Comparison of ENCODE assay signal across 18 cellular contexts in the genomic region with DNA sequence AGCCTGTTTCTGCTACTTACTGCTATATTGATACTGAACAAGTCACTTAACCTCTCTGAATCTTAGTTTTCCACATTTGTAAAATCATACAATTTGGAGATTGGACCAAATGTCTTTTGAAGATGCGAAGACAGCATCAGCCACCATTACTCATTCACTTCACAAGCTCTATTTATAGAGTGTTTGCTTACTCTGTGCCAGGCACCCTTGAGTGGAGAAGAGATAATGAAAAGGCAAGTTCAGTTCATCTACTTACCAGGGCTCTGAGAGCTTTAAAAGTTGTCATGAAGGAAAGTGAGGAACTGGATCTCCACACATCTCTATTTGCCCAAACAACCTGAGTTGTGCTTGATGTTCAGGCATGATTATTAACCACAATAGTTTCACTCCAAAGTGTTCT.
DNase-seq lines count a peak whose midpoint lies in the region; ATAC-seq and TF ChIP-seq lines count a peak whose summit lies in the region.
"Had no signal": no experiment of that assay in that cellular context is flagged by ENCODE, and none has a peak within 500 bp of the region (broad histone marks: within the 10 kb centered on the region; RNA-seq: fewer than 3 reads in every experiment).

No MANE protein-coding gene starts in this region.

- H3K27me3 Mint-ChIP-seq in activated CD4-positive, alpha-beta memory T cell treated with anti-CD3 and anti-CD28 coated beads for 36 hours = peaks cover 2% of the 10 kb centered on the region
- H3K27me3 Mint-ChIP-seq: B cell; stimulated activated naive CD8-positive, alpha-beta T cell treated with anti-CD3 and anti-CD28 coated beads, Interleukin-15, amount 100 ng/mL, for 72 hours had no signal

- POLR2A ChIA-PET in activated CD4-positive, alpha-beta memory T cell treated with anti-CD3 and anti-CD28 coated beads for 36 hours (lab: Charles Lee) = no interaction called here

- H3K4me3 ChIP-seq in adipocyte (ENCODE audit: low read length) (no peak overlapping the region), cardiac muscle cell (no peak overlapping the region), osteoblast (ENCODE audit: insufficient read depth, low read length) (no peak overlapping the region)
- H3K4me3 ChIP-seq: A549, breast epithelium, hepatocyte had no signal

- H3K36me3 ChIP-seq in adipocyte (ENCODE audit: control insufficient read depth, insufficient read depth, low read length, severe bottlenecking) (no peaks in the 10 kb centered on the region), cardiac muscle cell (no peaks in the 10 kb centered on the region), osteoblast (ENCODE audit: insufficient read depth, low read length) (no peaks in the 10 kb centered on the region)
- H3K36me3 ChIP-seq: breast epithelium, WERI-Rb-1 had no signal

- DNase-seq in adipocyte (ENCODE audit: low read depth) (no peak), cardiac muscle cell (ENCODE audit: low read depth in 1 of 2, low spot score in 1 of 2) (peak in 1 of 2 donors; percentile 9), osteoblast (ENCODE audit: insufficient read length, low spot score, missing footprints) (no peak), DMS79 (lab: John Stamatoyannopoulos, UW) (no peak), kidney glomerular epithelial cell (lab: John Stamatoyannopoulos, UW) (no peak)
- no peak for DNase-seq in activated CD4-positive, alpha-beta memory T cell treated with anti-CD3 and anti-CD28 coated beads for 36 hours
- DNase-seq: activated naive CD8-positive, alpha-beta T cell treated with anti-CD3 and anti-CD28 coated beads, Interleukin-2, amount 10 ng/mL, durations not matched to agents 7 days and 5 days; NCI-H1092 treated with DMSO at 0.1 percent for 48 hours; NCI-H2029; stimulated activated CD4-positive, alpha-beta T cell treated with anti-CD3 and anti-CD28 coated beads, Interleukin-12 subunit alpha, Interleukin-12 subunit beta, amount 100 ng/mL, for 4 hours had no signal

- peak overlapping the region; percentile 47 for H3K9ac ChIP-seq in adipocyte (ENCODE audit: low read length)

- ATAC-seq in GM18502 (IDR thresholded peaks at IDR 0.05; ENCODE audit: poor library complexity, unreplicated experiment) = peak; percentile 13
- ATAC-seq in GM21619 (IDR thresholded peaks at IDR 0.05; ENCODE audit: unreplicated experiment) = no peak
- ATAC-seq: stimulated activated naive CD8-positive, alpha-beta T cell treated with anti-CD3 and anti-CD28 coated beads, Interleukin-15, amount 100 ng/mL, for 72 hours had no signal

- no peak overlapping the region for H3K27ac Mint-ChIP-seq in activated CD4-positive, alpha-beta memory T cell treated with anti-CD3 and anti-CD28 coated beads for 36 hours
- H3K27ac Mint-ChIP-seq: activated naive CD8-positive, alpha-beta T cell treated with anti-CD3 and anti-CD28 coated beads, Interleukin-2, amount 10 ng/mL, durations not matched to agents 7 days and 5 days; B cell; stimulated activated naive CD8-positive, alpha-beta T cell treated with anti-CD3 and anti-CD28 coated beads, Interleukin-15, amount 100 ng/mL, for 72 hours had no signal

- CTCF ChIA-PET in activated CD4-positive, alpha-beta memory T cell treated with anti-CD3 and anti-CD28 coated beads for 36 hours (lab: Charles Lee) = interaction anchor here (1.0 to 1.9 kb wide), 5 partner anchors 9 to 357 kb away, joined by 3 to 9 read pairs (median 5); no protein-coding TSS in a partner anchor

- H3K4me1 Mint-ChIP-seq in activated CD4-positive, alpha-beta memory T cell treated with anti-CD3 and anti-CD28 coated beads for 36 hours (ENCODE audit: low read depth) = peaks cover 2% of the 10 kb centered on the region
- H3K4me1 Mint-ChIP-seq: stimulated activated naive CD8-positive, alpha-beta T cell treated with anti-CD3 and anti-CD28 coated beads, Interleukin-15, amount 100 ng/mL, for 72 hours had no signal

- H3K79me2 ChIP-seq in osteoblast (ENCODE audit: insufficient read depth, low read length) = no peaks in the 10 kb centered on the region
- H3K79me2 ChIP-seq: hepatocyte had no signal

- H3K4me2 ChIP-seq in osteoblast (ENCODE audit: insufficient read depth, low read length) = peak overlapping the region; percentile 38
- H3K4me2 ChIP-seq: A549, hepatocyte had no signal

- no peaks in the 10 kb centered on the region for H3K27me3 ChIP-seq in adipocyte (replicated peaks; ENCODE audit: control insufficient read depth, insufficient read depth, low read length)
- H3K27me3 ChIP-seq in cardiac muscle cell = no peaks in the 10 kb centered on the region
- peaks cover 3% of the 10 kb centered on the region for H3K27me3 ChIP-seq in osteoblast (ENCODE audit: insufficient read depth, low read length)
- H3K27me3 ChIP-seq: breast epithelium, hepatocyte had no signal

- no peaks in the 10 kb centered on the region for H4K20me1 ChIP-seq in osteoblast (ENCODE audit: insufficient read depth, low read length)

- no peaks in the 10 kb centered on the region for H3K9me3 ChIP-seq in adipocyte (ENCODE audit: control insufficient read depth, low read length)
- no peaks in the 10 kb centered on the region for H3K9me3 ChIP-seq in cardiac muscle cell (ENCODE audit: low read depth)
- no peaks in the 10 kb centered on the region for H3K9me3 ChIP-seq in osteoblast (ENCODE audit: low read depth, low read length)
- H3K9me3 ChIP-seq: A549, breast epithelium had no signal

- H2AFZ ChIP-seq in osteoblast (ENCODE audit: low read length) = peak overlapping the region; percentile 58
- H2AFZ ChIP-seq: hepatocyte had no signal

- H3K4me1 ChIP-seq in adipocyte (ENCODE audit: control insufficient read depth, insufficient read depth, low read length) = peaks cover 16% of the 10 kb centered on the region
- H3K4me1 ChIP-seq in cardiac muscle cell (ENCODE audit: low read depth) = peaks cover 8% of the 10 kb centered on the region
- H3K4me1 ChIP-seq in osteoblast (ENCODE audit: insufficient read depth, low read length) = peaks cover 11% of the 10 kb centered on the region
- H3K4me1 ChIP-seq: A549, breast epithelium had no signal

- no peak for TF ChIP-seq CTCF in cardiac muscle cell (IDR thresholded peaks at IDR 0.05; ENCODE audit: low read depth, low read length)
- TF ChIP-seq CTCF in osteoblast (IDR thresholded peaks at IDR 0.05; ENCODE audit: extremely low read depth, low read depth, low read length) = no peak

- intact Hi-C loops in activated CD4-positive, alpha-beta memory T cell treated with anti-CD3 and anti-CD28 coated beads for 36 hours (cut with micrococcal nuclease) = loop anchor here (5.0 kb wide), 1 partner anchor 420 kb away; no protein-coding TSS in a partner anchor

- H3K27ac ChIP-seq in cardiac muscle cell = peak overlapping the region; percentile 10
- H3K27ac ChIP-seq in osteoblast (ENCODE audit: low read depth, low read length) = no peak overlapping the region
- H3K27ac ChIP-seq: A549, hepatocyte, WERI-Rb-1 had no signal

- no peaks in the 10 kb centered on the region for H3K9me3 Mint-ChIP-seq in activated CD4-positive, alpha-beta memory T cell treated with anti-CD3 and anti-CD28 coated beads for 36 hours
- H3K9me3 Mint-ChIP-seq: activated naive CD8-positive, alpha-beta T cell treated with anti-CD3 and anti-CD28 coated beads, Interleukin-2, amount 10 ng/mL, durations not matched to agents 7 days and 5 days; stimulated activated naive CD8-positive, alpha-beta T cell treated with anti-CD3 and anti-CD28 coated beads, Interleukin-15, amount 100 ng/mL, for 72 hours had no signal

- H3K36me3 Mint-ChIP-seq in activated CD4-positive, alpha-beta memory T cell treated with anti-CD3 and anti-CD28 coated beads for 36 hours = no peaks in the 10 kb centered on the region
- H3K36me3 Mint-ChIP-seq: activated naive CD8-positive, alpha-beta T cell treated with anti-CD3 and anti-CD28 coated beads, Interleukin-2, amount 10 ng/mL, durations not matched to agents 7 days and 5 days had no signal

- H3K4me3 Mint-ChIP-seq in activated CD4-positive, alpha-beta memory T cell treated with anti-CD3 and anti-CD28 coated beads for 36 hours = no peak overlapping the region
- H3K4me3 Mint-ChIP-seq: activated naive CD8-positive, alpha-beta T cell treated with anti-CD3 and anti-CD28 coated beads, Interleukin-2, amount 10 ng/mL, durations not matched to agents 7 days and 5 days; B cell; stimulated activated naive CD8-positive, alpha-beta T cell treated with anti-CD3 and anti-CD28 coated beads, Interleukin-15, amount 100 ng/mL, for 72 hours had no signal
